In the genomic region with DNA sequence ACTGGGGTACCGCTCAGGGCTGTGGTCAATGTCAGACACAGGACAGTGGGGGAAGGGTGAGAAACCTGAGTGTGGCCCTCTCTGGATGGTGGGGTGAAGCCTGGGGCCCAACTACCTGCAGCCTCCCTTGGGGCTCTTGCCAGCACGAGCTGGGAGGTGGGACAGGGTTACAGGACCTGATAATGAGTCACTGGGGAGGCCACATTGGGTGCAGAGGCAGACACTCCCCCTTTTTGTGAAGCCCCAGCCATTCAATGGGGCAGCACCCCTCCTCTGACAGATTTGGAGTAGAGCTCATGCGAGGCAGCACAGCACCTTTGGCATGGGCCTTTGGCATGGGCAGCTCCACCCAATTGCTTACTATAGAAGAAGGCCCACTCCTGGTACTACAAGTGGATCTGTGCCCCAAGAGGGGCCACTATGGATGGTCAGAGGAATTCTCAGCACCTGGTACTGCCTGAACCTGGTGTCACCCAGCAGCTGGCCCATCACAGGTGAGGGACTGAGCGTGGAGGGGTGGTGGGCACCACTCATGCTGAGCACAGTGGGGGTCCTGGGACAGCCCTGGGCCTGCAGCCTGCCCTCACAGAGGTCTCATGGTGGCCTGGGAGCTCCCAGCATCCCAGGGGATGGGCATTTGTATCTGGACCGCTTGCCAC, we compare ENCODE assay signal across 1 cellular context.
TF ChIP-seq lines count a peak whose summit lies in the region.

No MANE protein-coding gene starts in this region.

TF ChIP-seq in H1, 55 proteins besides CTCF, POLR2A, EP300 and RAD21:
- TF ChIP-seq USF2 (IDR thresholded peaks at IDR 0.05; ENCODE audit: low read length), result no peak
- no peak for TF ChIP-seq SIRT6 (IDR thresholded peaks at IDR 0.05; ENCODE audit: low read length)
- no peak for TF ChIP-seq KDM4A (IDR thresholded peaks at IDR 0.05; ENCODE audit: low read depth, low read length, severe bottlenecking)
- TF ChIP-seq RFX5 (IDR thresholded peaks at IDR 0.05; ENCODE audit: borderline replicate concordance, low read depth, low read length), result no peak
- no peak for TF ChIP-seq KDM5A (IDR thresholded peaks at IDR 0.05; ENCODE audit: low read length)
- no peak for TF ChIP-seq ASH2L (IDR thresholded peaks at IDR 0.05; ENCODE audit: low read length)
- no peak for TF ChIP-seq EZH2 (IDR thresholded peaks at IDR 0.05; ENCODE audit: low read depth, low read length, severe bottlenecking)
